31 cellular contexts compared by ENCODE assay signal in genomic region chr19:7617735-7618134, GRCh38. TPM values are rescaled to one million over a fixed set of nuclear protein-coding genes. Genes with fewer than 3 reads are reported as not detected.
DNase-seq lines count a peak whose midpoint lies in the region; ATAC-seq, FAIRE-seq and TF ChIP-seq lines count a peak whose summit lies in the region.
"Had no signal": no experiment of that assay in that cellular context is flagged by ENCODE, and none has a peak within 500 bp of the region (broad histone marks: within the 10 kb centered on the region; RNA-seq: fewer than 3 reads in every experiment).

No MANE protein-coding gene starts in this region.

- no peak for FAIRE-seq in HepG2 (lab: Jason Lieb, UNC)
- FAIRE-seq: GM18507, GM19239, H1, keratinocyte had no signal

- H3K4me1 ChIP-seq in Caco-2 (no peaks in the 10 kb centered on the region), HepG2 (ENCODE audit: insufficient read depth, low read length) (no peaks in the 10 kb centered on the region; the same call in 1 of the 2 replicates), spleen (peaks cover 0 to 30% (median 14%) of the 10 kb centered on the region in 6 donors)
- H3K4me1 ChIP-seq: ascending aorta, foreskin keratinocyte had no signal

- H3K4me3 ChIP-seq in Caco-2 (ENCODE audit: low read depth, low read length) (no peak overlapping the region), WERI-Rb-1 (ENCODE audit: low read depth, low read length) (no peak overlapping the region), HepG2 (replicated peaks in 1 of 3; ENCODE audit: insufficient read depth in 1 of 3, low read depth in 2 of 3, low read length in 3 of 3) (no peak overlapping the region), spleen (no peak overlapping the region)
- H3K4me3 ChIP-seq: ascending aorta, esophagus muscularis mucosa, lung, mucosa of descending colon, skin epidermis, tibial nerve had no signal

- H3K9me3 Mint-ChIP-seq in Caco-2 (ENCODE audit: unreplicated experiment), result no peaks in the 10 kb centered on the region
- H3K9me3 Mint-ChIP-seq: activated T-cell treated with anti-CD3 and anti-CD28 coated beads, Interleukin-2, amount 50 U/mL, for 24 hours; CD8-positive, alpha-beta T cell; endodermal cell; natural killer cell treated with Interleukin-12 subunit alpha and Interleukin-12 subunit beta and Interleukin-15 and Interleukin-18, amount 100 ng/mL, for 72 hours; stimulated activated naive CD8-positive, alpha-beta T cell treated with anti-CD3 and anti-CD28 coated beads, Interleukin-15, Interleukin-2, amounts not matched to agents 100 ng/mL and 50 ng/mL, for 24 hours had no signal

- CTCF ChIA-PET in Caco-2 (lab: Charles Lee) (interaction anchor here (1.0 kb wide), 1 partner anchor 128 kb away, joined by 4 read pairs; no protein-coding TSS in a partner anchor), HepG2 (lab: Yijun Ruan, JAX; ENCODE audit: low intra/inter-chr PET ratio, low total read pairs) (no interaction called here)

- WGBS in HepG2 (ENCODE audit: low lambda C conversion rate), result 96% methylated on average over 22 of the region's 28 CpGs
- 58 to 88% (median 74%) methylated on average over 13 to 28 of the region's 28 CpGs for WGBS in spleen, 5 donors

- BruUV-seq in Caco-2 (replicated peaks; lab: Mats Ljungman, UMichigan), result TSS peak; percentile 63
- BruUV-seq in HepG2 (replicated peaks; lab: Mats Ljungman, UMichigan), result TSS peak; percentile 79

- H3K9me3 ChIP-seq in Caco-2, result no peaks in the 10 kb centered on the region
- H3K9me3 ChIP-seq in WERI-Rb-1 (ENCODE audit: severe bottlenecking), result no peaks in the 10 kb centered on the region
- no peaks in the 10 kb centered on the region for H3K9me3 ChIP-seq in HepG2 (ENCODE audit: low read length)
- no peaks in the 10 kb centered on the region for H3K9me3 ChIP-seq in spleen
- H3K9me3 ChIP-seq: ascending aorta, esophagus muscularis mucosa, mucosa of descending colon, tibial nerve had no signal

- no peak overlapping the region for H2AFZ ChIP-seq in HepG2 (ENCODE audit: low read length)

- ATAC-seq in HepG2 (no peak), HG02588 (IDR thresholded peaks at IDR 0.05; ENCODE audit: unreplicated experiment) (no peak)
- ATAC-seq: CD8-positive, alpha-beta T cell; foreskin keratinocyte; natural killer cell treated with Interleukin-12 subunit alpha and Interleukin-12 subunit beta and Interleukin-15 and Interleukin-18, amount 100 ng/mL, for 72 hours had no signal

- no peaks in the 10 kb centered on the region for H3K27me3 ChIP-seq in Caco-2 (replicated peaks; ENCODE audit: control insufficient read depth, insufficient read depth, low read length)
- H3K27me3 ChIP-seq in WERI-Rb-1 (ENCODE audit: insufficient read depth, low read depth, severe bottlenecking), result no peaks in the 10 kb centered on the region
- no peaks in the 10 kb centered on the region; a peak in 1 of 5 replicates for H3K27me3 ChIP-seq in HepG2 (ENCODE audit: control insufficient read depth in 1 of 2, insufficient read depth in 2 of 2, low read length in 2 of 2)
- H3K27me3 ChIP-seq in spleen (replicated peaks in 1 of 7), result no peaks in the 10 kb centered on the region
- H3K27me3 ChIP-seq: ascending aorta, esophagus muscularis mucosa, foreskin keratinocyte, tibial nerve had no signal

- H3K27me3 Mint-ChIP-seq in Caco-2 (ENCODE audit: insufficient read depth, unreplicated experiment), result no peaks in the 10 kb centered on the region
- H3K27me3 Mint-ChIP-seq: activated T-cell treated with anti-CD3 and anti-CD28 coated beads, Interleukin-2, amount 50 U/mL, for 24 hours; natural killer cell treated with Interleukin-12 subunit alpha and Interleukin-12 subunit beta and Interleukin-15 and Interleukin-18, amount 100 ng/mL, for 72 hours; stimulated activated naive CD8-positive, alpha-beta T cell treated with anti-CD3 and anti-CD28 coated beads, Interleukin-15, Interleukin-2, amounts not matched to agents 100 ng/mL and 50 ng/mL, for 24 hours had no signal

- in situ Hi-C loops in HepG2 (cut with HindIII; ENCODE audit: extremely low pct_ligation_motif_present, low pct_unique_long_range_greater_than_20kb), result no loop called here

- POLR2A ChIA-PET in Caco-2 (lab: Charles Lee) (no interaction called here), HepG2 (lab: Yijun Ruan, JAX) (interaction anchor here (1.0 kb wide), 1 partner anchor 15 kb away, joined by 3 read pairs; the partner anchor contains the start of gene PCP2)

- no peak overlapping the region for H3K27ac Mint-ChIP-seq in Caco-2 (ENCODE audit: unreplicated experiment)
- H3K27ac Mint-ChIP-seq: activated T-cell treated with anti-CD3 and anti-CD28 coated beads, Interleukin-2, amount 50 U/mL, for 24 hours; CD8-positive, alpha-beta T cell; natural killer cell treated with Interleukin-12 subunit alpha and Interleukin-12 subunit beta and Interleukin-15 and Interleukin-18, amount 100 ng/mL, for 72 hours; stimulated activated naive CD8-positive, alpha-beta T cell treated with anti-CD3 and anti-CD28 coated beads, Interleukin-15, Interleukin-2, amounts not matched to agents 100 ng/mL and 50 ng/mL, for 24 hours had no signal

- TF ChIP-seq POLR2A in HepG2 (IDR thresholded peaks at IDR 0.05; ENCODE audit: insufficient read depth in 1 of 2, low read depth in 2 of 2, low read length in 2 of 2) (no peak), spleen (IDR thresholded peaks at IDR 0.05) (no peak)

- no peaks in the 10 kb centered on the region for H3K4me1 Mint-ChIP-seq in Caco-2 (ENCODE audit: low read depth, unreplicated experiment)
- H3K4me1 Mint-ChIP-seq: endodermal cell had no signal

- peaks cover 72% of the 10 kb centered on the region for H3K36me3 Mint-ChIP-seq in Caco-2 (ENCODE audit: insufficient read depth, unreplicated experiment)
- H3K36me3 Mint-ChIP-seq: natural killer cell treated with Interleukin-12 subunit alpha and Interleukin-12 subunit beta and Interleukin-15 and Interleukin-18, amount 100 ng/mL, for 72 hours had no signal

- no peak for TF ChIP-seq RAD21 in HepG2 (CRISPR knock-in tag; IDR thresholded peaks at IDR 0.05)

- H3K4me2 ChIP-seq in HepG2 (ENCODE audit: low read depth, low read length), result no peak overlapping the region

- no peak for TF ChIP-seq EP300 in HepG2 (IDR thresholded peaks at IDR 0.05; ENCODE audit: low read depth in 2 of 2, low read length in 2 of 2)
- TF ChIP-seq EP300 in HepG2 (CRISPR knock-in tag; IDR thresholded peaks at IDR 0.05; ENCODE audit: borderline replicate concordance), result no peak

- H3K4me3 Mint-ChIP-seq in Caco-2 (ENCODE audit: unreplicated experiment), result no peak overlapping the region
- H3K4me3 Mint-ChIP-seq: activated T-cell treated with anti-CD3 and anti-CD28 coated beads, Interleukin-2, amount 50 U/mL, for 24 hours; CD8-positive, alpha-beta T cell; endodermal cell; natural killer cell treated with Interleukin-12 subunit alpha and Interleukin-12 subunit beta and Interleukin-15 and Interleukin-18, amount 100 ng/mL, for 72 hours; stimulated activated naive CD8-positive, alpha-beta T cell treated with anti-CD3 and anti-CD28 coated beads, Interleukin-15, Interleukin-2, amounts not matched to agents 100 ng/mL and 50 ng/mL, for 24 hours had no signal

- no peaks in the 10 kb centered on the region for H4K20me1 ChIP-seq in HepG2 (ENCODE audit: insufficient read depth, low read length)

- TF ChIP-seq CTCF in Caco-2 (IDR thresholded peaks at IDR 0.05; ENCODE audit: insufficient read depth in 1 of 2, low read depth in 1 of 2, low read length in 1 of 2, severe bottlenecking in 1 of 2, unreplicated experiment in 1 of 2), result no peak
- no peak for TF ChIP-seq CTCF in WERI-Rb-1 (IDR thresholded peaks at IDR 0.05; ENCODE audit: low read depth, low read length)
- no peak for TF ChIP-seq CTCF in HepG2 (CRISPR knock-in tag; IDR thresholded peaks at IDR 0.05)
- TF ChIP-seq CTCF in spleen (IDR thresholded peaks at IDR 0.05 in 8 of 11, conservative IDR thresholded peaks at IDR 0.05 in 3 of 11), result no peak

- DNase-seq in Caco-2 (no peak), WERI-Rb-1 (no peak), HepG2 (ENCODE audit: low spot score) (no peak), spleen (no peak), NCI-H69 (lab: John Stamatoyannopoulos, UW) (no peak), NCI-H446 (lab: John Stamatoyannopoulos, UW) (no peak)
- no peak for DNase-seq in activated CD4-positive, CD25-positive, alpha-beta regulatory T cell (lab: John Stamatoyannopoulos, UW)
- DNase-seq: activated CD4-positive, alpha-beta T cell treated with anti-CD3 and anti-CD28 coated beads, Interleukin-2, amount 50 U/mL, for 1 hour; activated T-cell treated with anti-CD3 and anti-CD28 coated beads, Interleukin-2, amount 50 U/mL, for 24 hours; CD8-positive, alpha-beta T cell; DMS 273 treated with DMSO at 0.1 percent for 48 hours; endodermal cell; foreskin keratinocyte; NCI-H748 treated with DMSO at 0.1 percent for 48 hours; T1000 had no signal

- H3K27ac ChIP-seq in WERI-Rb-1 (peak overlapping the region; percentile 78), HepG2 (ENCODE audit: extremely low read length, insufficient read depth, low read length) (no peak overlapping the region), spleen (peak overlapping the region in 6 of 8 donors; percentile 1 to 74 (median 65))
- H3K27ac ChIP-seq: ascending aorta, esophagus muscularis mucosa, foreskin keratinocyte, HL-60, tibial nerve had no signal

- no peaks in the 10 kb centered on the region for H3K79me2 ChIP-seq in HepG2 (ENCODE audit: insufficient read depth, low read length)

- H3K9ac ChIP-seq in HepG2 (ENCODE audit: insufficient read depth, low read depth, low read length), result no peak overlapping the region

- intact Hi-C loops in Caco-2 (cut with micrococcal nuclease; ENCODE audit: unreplicated experiment), result no loop called here
- intact Hi-C loops in HepG2 (cut with micrococcal nuclease; ENCODE audit: unreplicated experiment), result no loop called here
- intact Hi-C loops in spleen (cut with DNase I; ENCODE audit: low total_unique reads), result no loop called here

- H3K36me3 ChIP-seq in Caco-2 (ENCODE audit: control insufficient read depth, insufficient read depth, low read length), result no peaks in the 10 kb centered on the region; the same call in 1 of the 2 replicates
- peaks cover 54% of the 10 kb centered on the region for H3K36me3 ChIP-seq in WERI-Rb-1
- peaks cover 24 to 41% of the 10 kb centered on the region in 2 experiments for H3K36me3 ChIP-seq in HepG2 (replicated peaks in 1 of 2; ENCODE audit: control insufficient read depth in 1 of 2, insufficient read depth in 2 of 2, low read length in 2 of 2)
- H3K36me3 ChIP-seq in spleen, result peaks cover 10 to 57% (median 41%) of the 10 kb centered on the region in 6 donors

RNA-seq across cellular contexts. Expression of gene XAB2, which starts 11.6 kb away (rescaled TPM):
- 44.7 and 47.9 TPM in 2 replicates for total RNA-seq in Caco-2 (2022)
- total RNA-seq in HepG2 (2016; rRNA removed; fragmentation: Illumina TruSeq; extraction: Trizol), result 6.2 and 8.6 TPM in 2 replicates
- 1.9 and 2.7 TPM in 2 replicates for total RNA-seq in HepG2 (2016; cell fraction: cytosol; rRNA removed; fragmentation: Illumina TruSeq; extraction: Trizol; ENCODE audit: low read depth)
- total RNA-seq in HepG2 (2016; cell fraction: insoluble cytoplasmic fraction; rRNA removed; fragmentation: Illumina TruSeq; extraction: Trizol), result 6.6 and 7.3 TPM in 2 replicates
- total RNA-seq in HepG2 (2016; cell fraction: membrane; rRNA removed; fragmentation: Illumina TruSeq; extraction: Trizol), result 3.2 and 4.4 TPM in 2 replicates
- 11.7 and 15.3 TPM in 2 replicates for total RNA-seq in HepG2 (2016; cell fraction: nucleus; rRNA removed; fragmentation: Illumina TruSeq; extraction: Trizol)
- 23.9 and 28.4 TPM in 2 replicates for polyA plus RNA-seq in HepG2 (2011; rRNA removed)
- polyA plus RNA-seq in HepG2 (2011; cell fraction: cytosol; rRNA removed), result 14.1 and 24.2 TPM in 2 replicates
- 95.9 and 136 TPM in 2 replicates for polyA plus RNA-seq in HepG2 (2011; cell fraction: nucleus; rRNA removed)
- polyA plus RNA-seq in HepG2 (2012), result 19.0 and 22.6 TPM in 2 replicates
- polyA plus RNA-seq in HepG2 (2016; cell fraction: cytosol; fragmentation: Illumina TruSeq; extraction: Trizol; ENCODE audit: low read depth), result 3.4 and 3.5 TPM in 2 replicates
- polyA plus RNA-seq in HepG2 (2016; cell fraction: insoluble cytoplasmic fraction; fragmentation: Illumina TruSeq; extraction: Trizol; ENCODE audit: low read depth), result 11.7 and 15.6 TPM in 2 replicates
- polyA plus RNA-seq in HepG2 (2016; cell fraction: membrane; fragmentation: Illumina TruSeq; extraction: Trizol; ENCODE audit: low read depth), result 4.0 and 5.4 TPM in 2 replicates
- polyA plus RNA-seq in HepG2 (2016; cell fraction: nucleus; fragmentation: Illumina TruSeq; extraction: Trizol; ENCODE audit: insufficient read depth, low read depth), result 38.3 and 40.6 TPM in 2 replicates
- 70.9 and 81.0 TPM in 2 replicates for polyA minus RNA-seq in HepG2 (2011; rRNA and poly(A)+ RNA removed; ENCODE audit: low replicate concordance)
- 29.0 and 31.0 TPM in 2 replicates for polyA minus RNA-seq in HepG2 (2011; cell fraction: cytosol; rRNA and poly(A)+ RNA removed)
- polyA minus RNA-seq in HepG2 (2011; cell fraction: nucleus; rRNA and poly(A)+ RNA removed), result 19.8 and 20.6 TPM in 2 replicates
- 10 to 100 TPM; 37.2 to 52.2 (median 41.4) TPM for total RNA-seq in spleen
- 10 to 100 TPM; 31.8 to 49.0 (median 48.3) TPM for polyA plus RNA-seq in spleen

RNA-seq across cellular contexts. Expression of gene PET100, which starts 11.9 kb away (rescaled TPM):
- total RNA-seq in Caco-2 (2022), result 138 and 139 TPM in 2 replicates
- total RNA-seq in HepG2 (2016; rRNA removed; fragmentation: Illumina TruSeq; extraction: Trizol), result 59.9 and 66.5 TPM in 2 replicates
- total RNA-seq in HepG2 (2016; cell fraction: cytosol; rRNA removed; fragmentation: Illumina TruSeq; extraction: Trizol; ENCODE audit: low read depth), result 15.6 and 17.1 TPM in 2 replicates
- 64.7 and 78.4 TPM in 2 replicates for total RNA-seq in HepG2 (2016; cell fraction: insoluble cytoplasmic fraction; rRNA removed; fragmentation: Illumina TruSeq; extraction: Trizol)
- total RNA-seq in HepG2 (2016; cell fraction: membrane; rRNA removed; fragmentation: Illumina TruSeq; extraction: Trizol), result 22.2 and 23.9 TPM in 2 replicates
- total RNA-seq in HepG2 (2016; cell fraction: nucleus; rRNA removed; fragmentation: Illumina TruSeq; extraction: Trizol), result 34.1 and 46.5 TPM in 2 replicates
- 20.0 and 22.3 TPM in 2 replicates for polyA plus RNA-seq in HepG2 (2011; rRNA removed)
- polyA plus RNA-seq in HepG2 (2011; cell fraction: cytosol; rRNA removed), result 13.6 and 14.9 TPM in 2 replicates
- polyA plus RNA-seq in HepG2 (2011; cell fraction: nucleus; rRNA removed), result 14.3 and 19.0 TPM in 2 replicates
- 25.5 and 50.4 TPM in 2 replicates for polyA plus RNA-seq in HepG2 (2012)
- polyA plus RNA-seq in HepG2 (2016; cell fraction: cytosol; fragmentation: Illumina TruSeq; extraction: Trizol; ENCODE audit: low read depth), result 17.9 and 18.0 TPM in 2 replicates
- 36.9 and 42.2 TPM in 2 replicates for polyA plus RNA-seq in HepG2 (2016; cell fraction: insoluble cytoplasmic fraction; fragmentation: Illumina TruSeq; extraction: Trizol; ENCODE audit: low read depth)
- polyA plus RNA-seq in HepG2 (2016; cell fraction: membrane; fragmentation: Illumina TruSeq; extraction: Trizol; ENCODE audit: low read depth), result 18.3 and 20.0 TPM in 2 replicates
- 64.3 and 70.9 TPM in 2 replicates for polyA plus RNA-seq in HepG2 (2016; cell fraction: nucleus; fragmentation: Illumina TruSeq; extraction: Trizol; ENCODE audit: insufficient read depth, low read depth)
- polyA minus RNA-seq in HepG2 (2011; rRNA and poly(A)+ RNA removed; ENCODE audit: low replicate concordance), result 1.4 and 7.8 TPM in 2 replicates
- 6.4 and 10.4 TPM in 2 replicates for polyA minus RNA-seq in HepG2 (2011; cell fraction: cytosol; rRNA and poly(A)+ RNA removed)
- polyA minus RNA-seq in HepG2 (2011; cell fraction: nucleus; rRNA and poly(A)+ RNA removed), result 7.2 and 8.7 TPM in 2 replicates
- 10 to 100 TPM in 6 of 7 donors, 1 to 10 TPM in 1; 8.7 to 94.5 (median 77.3) TPM for total RNA-seq in spleen
- 100 to 1,000 TPM; 111 to 130 (median 125) TPM for polyA plus RNA-seq in spleen
- total RNA-seq: ascending aorta had no signal

RNA-seq across cellular contexts. Expression of gene PCP2, which starts 15.8 kb away (rescaled TPM):
- 0.88 and 1.9 TPM in 2 replicates for total RNA-seq in Caco-2 (2022)
- total RNA-seq in HepG2 (2016; rRNA removed; fragmentation: Illumina TruSeq; extraction: Trizol), result 0.80 TPM in 1 of 2 replicates, not detected in the other
- total RNA-seq in HepG2 (2016; cell fraction: cytosol; rRNA removed; fragmentation: Illumina TruSeq; extraction: Trizol; ENCODE audit: low read depth), result not detected in 2 replicates
- 0.35 TPM in 1 of 2 replicates, not detected in the other for total RNA-seq in HepG2 (2016; cell fraction: insoluble cytoplasmic fraction; rRNA removed; fragmentation: Illumina TruSeq; extraction: Trizol)
- total RNA-seq in HepG2 (2016; cell fraction: membrane; rRNA removed; fragmentation: Illumina TruSeq; extraction: Trizol), result not detected in 2 replicates
- not detected in 2 replicates for total RNA-seq in HepG2 (2016; cell fraction: nucleus; rRNA removed; fragmentation: Illumina TruSeq; extraction: Trizol)
- polyA plus RNA-seq in HepG2 (2011; rRNA removed), result 0.62 and 0.82 TPM in 2 replicates
- polyA plus RNA-seq in HepG2 (2011; cell fraction: cytosol; rRNA removed), result 0.15 and 0.28 TPM in 2 replicates
- 3.9 and 7.6 TPM in 2 replicates for polyA plus RNA-seq in HepG2 (2011; cell fraction: nucleus; rRNA removed)
- polyA plus RNA-seq in HepG2 (2012), result 1.8 TPM in 1 of 2 replicates, not detected in the other
- not detected in 2 replicates for polyA plus RNA-seq in HepG2 (2016; cell fraction: cytosol; fragmentation: Illumina TruSeq; extraction: Trizol; ENCODE audit: low read depth)
- not detected in 2 replicates for polyA plus RNA-seq in HepG2 (2016; cell fraction: insoluble cytoplasmic fraction; fragmentation: Illumina TruSeq; extraction: Trizol; ENCODE audit: low read depth)
- not detected in 2 replicates for polyA plus RNA-seq in HepG2 (2016; cell fraction: membrane; fragmentation: Illumina TruSeq; extraction: Trizol; ENCODE audit: low read depth)
- 1.4 and 1.7 TPM in 2 replicates for polyA plus RNA-seq in HepG2 (2016; cell fraction: nucleus; fragmentation: Illumina TruSeq; extraction: Trizol; ENCODE audit: insufficient read depth, low read depth)
- polyA minus RNA-seq in HepG2 (2011; rRNA and poly(A)+ RNA removed; ENCODE audit: low replicate concordance), result 0.20 TPM in 1 of 2 replicates, not detected in the other
- polyA minus RNA-seq in HepG2 (2011; cell fraction: cytosol; rRNA and poly(A)+ RNA removed), result not detected in 2 replicates
- polyA minus RNA-seq in HepG2 (2011; cell fraction: nucleus; rRNA and poly(A)+ RNA removed), result not detected in 2 replicates
- total RNA-seq in spleen, result 1 to 10 TPM in 6 of 7 donors, not detected in 1; 1.5 to 2.7 (median 2.0) TPM
- polyA plus RNA-seq in spleen, result 1 to 10 TPM; 2.5 to 5.9 (median 3.5) TPM
- total RNA-seq: ascending aorta, cardiac septum, esophagus muscularis mucosa, H1, osteoblast, tibial nerve had no signal
- polyA plus RNA-seq: foreskin keratinocyte, H1, keratinocyte had no signal

RNA-seq across cellular contexts. Expression of gene STXBP2, which starts 19.2 kb away (rescaled TPM):
- 113 and 125 TPM in 2 replicates for total RNA-seq in Caco-2 (2022)
- 17.8 and 22.8 TPM in 2 replicates for total RNA-seq in HepG2 (2016; rRNA removed; fragmentation: Illumina TruSeq; extraction: Trizol)
- 12.7 and 13.5 TPM in 2 replicates for total RNA-seq in HepG2 (2016; cell fraction: cytosol; rRNA removed; fragmentation: Illumina TruSeq; extraction: Trizol; ENCODE audit: low read depth)
- total RNA-seq in HepG2 (2016; cell fraction: insoluble cytoplasmic fraction; rRNA removed; fragmentation: Illumina TruSeq; extraction: Trizol), result 15.9 and 23.8 TPM in 2 replicates
- total RNA-seq in HepG2 (2016; cell fraction: membrane; rRNA removed; fragmentation: Illumina TruSeq; extraction: Trizol), result 11.9 and 13.6 TPM in 2 replicates
- total RNA-seq in HepG2 (2016; cell fraction: nucleus; rRNA removed; fragmentation: Illumina TruSeq; extraction: Trizol), result 18.1 and 19.5 TPM in 2 replicates
- 40.1 and 48.7 TPM in 2 replicates for polyA plus RNA-seq in HepG2 (2011; rRNA removed)
- 28.8 and 41.8 TPM in 2 replicates for polyA plus RNA-seq in HepG2 (2011; cell fraction: cytosol; rRNA removed)
- polyA plus RNA-seq in HepG2 (2011; cell fraction: nucleus; rRNA removed), result 344 and 378 TPM in 2 replicates
- polyA plus RNA-seq in HepG2 (2012), result 61.3 and 71.5 TPM in 2 replicates
- polyA plus RNA-seq in HepG2 (2016; cell fraction: cytosol; fragmentation: Illumina TruSeq; extraction: Trizol; ENCODE audit: low read depth), result 9.5 and 12.3 TPM in 2 replicates
- 22.4 and 26.4 TPM in 2 replicates for polyA plus RNA-seq in HepG2 (2016; cell fraction: insoluble cytoplasmic fraction; fragmentation: Illumina TruSeq; extraction: Trizol; ENCODE audit: low read depth)
- 9.5 and 10.0 TPM in 2 replicates for polyA plus RNA-seq in HepG2 (2016; cell fraction: membrane; fragmentation: Illumina TruSeq; extraction: Trizol; ENCODE audit: low read depth)
- polyA plus RNA-seq in HepG2 (2016; cell fraction: nucleus; fragmentation: Illumina TruSeq; extraction: Trizol; ENCODE audit: insufficient read depth, low read depth), result 69.3 and 73.8 TPM in 2 replicates
- 121 and 178 TPM in 2 replicates for polyA minus RNA-seq in HepG2 (2011; rRNA and poly(A)+ RNA removed; ENCODE audit: low replicate concordance)
- polyA minus RNA-seq in HepG2 (2011; cell fraction: cytosol; rRNA and poly(A)+ RNA removed), result 22.7 and 26.7 TPM in 2 replicates
- 70.0 and 76.8 TPM in 2 replicates for polyA minus RNA-seq in HepG2 (2011; cell fraction: nucleus; rRNA and poly(A)+ RNA removed)
- 100 to 1,000 TPM; 144 to 455 (median 185) TPM for total RNA-seq in spleen
- polyA plus RNA-seq in spleen, result 100 to 1,000 TPM in 1 of 3 donors, 10 to 100 TPM in 2; 58.8 to 198 (median 94.4) TPM

RNA-seq across cellular contexts. Expression of gene CAMSAP3, which starts 22.1 kb away (rescaled TPM):
- total RNA-seq in Caco-2 (2022), result 60.5 and 61.6 TPM in 2 replicates
- total RNA-seq in HepG2 (2016; rRNA removed; fragmentation: Illumina TruSeq; extraction: Trizol), result 9.1 and 11.8 TPM in 2 replicates
- total RNA-seq in HepG2 (2016; cell fraction: cytosol; rRNA removed; fragmentation: Illumina TruSeq; extraction: Trizol; ENCODE audit: low read depth), result 2.1 and 2.5 TPM in 2 replicates
- total RNA-seq in HepG2 (2016; cell fraction: insoluble cytoplasmic fraction; rRNA removed; fragmentation: Illumina TruSeq; extraction: Trizol), result 6.3 and 11.9 TPM in 2 replicates
- 6.0 and 6.1 TPM in 2 replicates for total RNA-seq in HepG2 (2016; cell fraction: membrane; rRNA removed; fragmentation: Illumina TruSeq; extraction: Trizol)
- total RNA-seq in HepG2 (2016; cell fraction: nucleus; rRNA removed; fragmentation: Illumina TruSeq; extraction: Trizol), result 12.6 and 13.4 TPM in 2 replicates
- 10.8 and 16.8 TPM in 2 replicates for polyA plus RNA-seq in HepG2 (2011; rRNA removed)
- 5.6 and 8.1 TPM in 2 replicates for polyA plus RNA-seq in HepG2 (2011; cell fraction: cytosol; rRNA removed)
- 94.1 and 111 TPM in 2 replicates for polyA plus RNA-seq in HepG2 (2011; cell fraction: nucleus; rRNA removed)
- 24.4 and 27.0 TPM in 2 replicates for polyA plus RNA-seq in HepG2 (2012)
- polyA plus RNA-seq in HepG2 (2016; cell fraction: cytosol; fragmentation: Illumina TruSeq; extraction: Trizol; ENCODE audit: low read depth), result 2.3 and 2.5 TPM in 2 replicates
- 17.0 and 22.2 TPM in 2 replicates for polyA plus RNA-seq in HepG2 (2016; cell fraction: insoluble cytoplasmic fraction; fragmentation: Illumina TruSeq; extraction: Trizol; ENCODE audit: low read depth)
- polyA plus RNA-seq in HepG2 (2016; cell fraction: membrane; fragmentation: Illumina TruSeq; extraction: Trizol; ENCODE audit: low read depth), result 4.4 and 5.3 TPM in 2 replicates
- 67.8 and 74.7 TPM in 2 replicates for polyA plus RNA-seq in HepG2 (2016; cell fraction: nucleus; fragmentation: Illumina TruSeq; extraction: Trizol; ENCODE audit: insufficient read depth, low read depth)
- polyA minus RNA-seq in HepG2 (2011; rRNA and poly(A)+ RNA removed; ENCODE audit: low replicate concordance), result 1.6 and 20.5 TPM in 2 replicates
- 9.5 and 9.8 TPM in 2 replicates for polyA minus RNA-seq in HepG2 (2011; cell fraction: cytosol; rRNA and poly(A)+ RNA removed)
- polyA minus RNA-seq in HepG2 (2011; cell fraction: nucleus; rRNA and poly(A)+ RNA removed), result 12.9 and 13.7 TPM in 2 replicates
- 1 to 10 TPM in 3 of 7 donors, under 1 TPM in 4; 0.28 to 1.5 (median 0.85) TPM for total RNA-seq in spleen
- under 1 TPM; 0.52 to 0.77 (median 0.76) TPM for polyA plus RNA-seq in spleen
- total RNA-seq: ascending aorta, cardiac septum, osteoblast, tibial nerve had no signal
